Comparison of ENCODE assay signal across 12 cellular contexts in the genomic region with DNA sequence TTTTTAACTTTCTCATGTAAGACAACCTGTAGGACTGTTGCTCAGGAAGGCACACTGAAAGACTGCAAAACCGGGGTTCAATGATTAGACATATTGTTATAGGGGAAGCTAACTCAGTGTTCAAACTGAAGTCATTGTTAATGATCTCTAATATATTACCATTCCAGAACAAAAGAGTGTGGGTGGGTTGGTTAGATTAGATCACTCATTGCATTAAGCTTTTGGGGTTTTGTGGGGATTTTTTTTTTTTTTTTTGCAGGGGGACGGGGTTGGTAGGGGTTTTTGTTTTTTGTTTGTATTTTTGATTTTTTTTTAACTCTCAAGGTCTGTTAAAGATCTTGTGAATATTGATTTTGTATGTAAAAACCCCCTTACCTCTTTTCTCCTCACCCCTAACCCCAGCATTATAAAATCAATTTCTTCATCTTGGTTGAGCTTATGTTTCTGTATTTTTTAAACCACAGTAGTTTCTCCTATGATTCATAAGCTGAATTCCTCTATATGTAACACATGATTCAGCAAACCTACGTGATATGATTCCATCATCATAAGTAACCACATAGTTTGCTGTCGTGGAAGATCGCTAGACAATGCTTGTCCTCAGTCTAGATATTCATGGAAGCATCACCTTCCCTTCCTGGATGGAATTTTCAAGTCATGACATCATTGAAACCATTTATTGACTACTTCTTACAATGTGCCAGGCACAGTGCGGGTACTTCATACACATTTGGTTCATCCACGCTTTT.
A peak's percentile ranks its signal among the peaks of the same experiment; 100 is the strongest.
DNase-seq lines count a peak whose midpoint lies in the region; ATAC-seq and TF ChIP-seq lines count a peak whose summit lies in the region.
"Had no signal": no experiment of that assay in that cellular context is flagged by ENCODE, and none has a peak within 500 bp of the region (broad histone marks: within the 10 kb centered on the region; RNA-seq: fewer than 3 reads in every experiment).

No MANE protein-coding gene starts in this region.

- no peak for TF ChIP-seq POLR2A in gastroesophageal sphincter (IDR thresholded peaks at IDR 0.05)

- intact Hi-C loops in sciatic nerve (cut with DNase I), result no loop called here

- H3K9me3 ChIP-seq in gastroesophageal sphincter, result no peaks in the 10 kb centered on the region
- H3K9me3 ChIP-seq: ascending aorta, tibial artery had no signal

- TF ChIP-seq EP300 in gastroesophageal sphincter (IDR thresholded peaks at IDR 0.05), result no peak

- peak; percentile 9 for DNase-seq in stimulated activated CD4-positive, alpha-beta T cell treated with anti-CD3 and anti-CD28 coated beads, Interleukin-4, amount 100 ng/mL, for 24 hours
- no peak for DNase-seq in stimulated activated CD4-positive, alpha-beta T cell treated with anti-CD3 and anti-CD28 coated beads, Interleukin-4, amount 100 ng/mL, for 4 hours
- DNase-seq in choroid plexus epithelial cell (ENCODE audit: low read depth) (peak; percentile 94), NCI-H2196 treated with DMSO at 0.1 percent for 48 hours (lab: John Stamatoyannopoulos, UW; ENCODE audit: unreplicated experiment) (no peak), left lobe of liver (ENCODE audit: low spot score) (no peak), sciatic nerve (ENCODE audit: low spot score) (no peak)
- DNase-seq: NCI-H1694 treated with DMSO at 0.1 percent for 48 hours, tibial artery had no signal

- peaks cover 0 to 47% (median 4%) of the 10 kb centered on the region in 3 donors for H3K4me1 ChIP-seq in gastroesophageal sphincter

- H3K27ac ChIP-seq in gastroesophageal sphincter, result peak overlapping the region in 2 of 4 donors; percentile 36 to 65
- H3K27ac ChIP-seq: ascending aorta, skin epidermis had no signal

- H3K36me3 ChIP-seq in gastroesophageal sphincter, result no peaks in the 10 kb centered on the region
- H3K36me3 ChIP-seq: ascending aorta, tibial artery had no signal

- WGBS in gastroesophageal sphincter (ENCODE audit: low coverage in 1 of 2), 2 donors, result 79 to 89% methylated on average over 4 to 7 of the region's 7 CpGs

- TF ChIP-seq CTCF in choroid plexus epithelial cell (conservative IDR thresholded peaks at IDR 0.05; ENCODE audit: low read depth, low read length), result no peak
- TF ChIP-seq CTCF in gastroesophageal sphincter (IDR thresholded peaks at IDR 0.05), result no peak

- ATAC-seq in HG03558 (IDR thresholded peaks at IDR 0.05; ENCODE audit: extremely low read depth, unreplicated experiment), result peak; percentile 48
- no peak for ATAC-seq in left lobe of liver
- no peak for ATAC-seq in sciatic nerve
- no peak for ATAC-seq in gastroesophageal sphincter

- H3K4me3 ChIP-seq in choroid plexus epithelial cell (ENCODE audit: low read depth, low read length), result no peak overlapping the region
- H3K4me3 ChIP-seq in gastroesophageal sphincter, result no peak overlapping the region
- H3K4me3 ChIP-seq: ascending aorta, skin epidermis, tibial artery had no signal

- no peaks in the 10 kb centered on the region for H3K27me3 ChIP-seq in gastroesophageal sphincter
- H3K27me3 ChIP-seq: ascending aorta, tibial artery had no signal

Comparison
In these comparisons a context has a peak if more than half of its experiments do, and no peak if none do; other contexts are left out.
1. DNase-seq: peak in stimulated activated CD4-positive, alpha-beta T cell treated with anti-CD3 and anti-CD28 coated beads, Interleukin-4, amount 100 ng/mL, for 24 hours (single experiment) and choroid plexus epithelial cell (single experiment); none in stimulated activated CD4-positive, alpha-beta T cell treated with anti-CD3 and anti-CD28 coated beads, Interleukin-4, amount 100 ng/mL, for 4 hours (0 of 2), NCI-H2196 treated with DMSO at 0.1 percent for 48 hours (single experiment), left lobe of liver (single experiment) and sciatic nerve (single experiment).